ENCODE assay signal across 17 cellular contexts in genomic region chr1:235078480-235078803, GRCh38. TPM values are rescaled to one million over a fixed set of nuclear protein-coding genes. Genes with fewer than 3 reads are reported as not detected.
DNase-seq lines count a peak whose midpoint lies in the region; ATAC-seq, FAIRE-seq and TF ChIP-seq lines count a peak whose summit lies in the region.
"Had no signal": no experiment of that assay in that cellular context is flagged by ENCODE, and none has a peak within 500 bp of the region (broad histone marks: within the 10 kb centered on the region; RNA-seq: fewer than 3 reads in every experiment).

No MANE protein-coding gene starts in this region.

- BruUV-seq in HepG2 (replicated peaks; lab: Mats Ljungman, UMichigan) = no TSS peak

- DNase-seq in HL-60 (ENCODE audit: low read depth in 1 of 2, low spot score in 1 of 2) (no peak), ascending aorta (ENCODE audit: low spot score in 2 of 2) (no peak), HepG2 (ENCODE audit: low spot score) (no peak), stomach (no peak), GM13976 (ENCODE audit: low spot score) (no peak), sigmoid colon (no peak), COLO668 (lab: John Stamatoyannopoulos, UW; ENCODE audit: unreplicated experiment) (no peak)
- DNase-seq: activated CD4-positive, CD25-positive, alpha-beta regulatory T cell treated with anti-CD3 and anti-CD28 coated beads, Interleukin-2, amount 50 U/mL, for 72 hours; activated CD8-positive, alpha-beta memory T cell treated with anti-CD3 and anti-CD28 coated beads, Interleukin-2, amount 10 ng/mL, durations not matched to agents 7 days and 5 days; activated effector memory CD4-positive, alpha-beta T cell treated with Interleukin-2 at 50 U/mL for 16 hours; CD4-positive, alpha-beta memory T cell; occipital lobe; SHP77 treated with DMSO at 0.1 percent for 48 hours had no signal

- no peak for TF ChIP-seq RAD21 in HepG2 (CRISPR knock-in tag; IDR thresholded peaks at IDR 0.05)

- no peak for ATAC-seq in HepG2
- no peak for ATAC-seq in HG02840 (IDR thresholded peaks at IDR 0.05; ENCODE audit: low FRiP score, unreplicated experiment)

- H3K4me3 ChIP-seq in HL-60 (replicated peaks; ENCODE audit: insufficient read depth, low read length) (no peak overlapping the region), ascending aorta (no peak overlapping the region), HepG2 (replicated peaks in 1 of 3; ENCODE audit: insufficient read depth in 1 of 3, low read depth in 2 of 3, low read length in 3 of 3) (no peak overlapping the region), stomach (no peak overlapping the region), sigmoid colon (no peak overlapping the region)
- H3K4me3 ChIP-seq: tibial nerve had no signal

- POLR2A ChIA-PET in HepG2 (lab: Yijun Ruan, JAX) = interaction anchor here (1.1 to 7.8 kb wide), 6 partner anchors 9 to 466 kb away, joined by 3 to 117 read pairs (median 8); no protein-coding TSS in a partner anchor

- H3K27ac ChIP-seq in HL-60 (replicated peaks) = peak overlapping the region; percentile 66
- peak overlapping the region; percentile 89 to 93 for H3K27ac ChIP-seq in ascending aorta
- H3K27ac ChIP-seq in HepG2 (ENCODE audit: extremely low read length, insufficient read depth, low read length) = peak overlapping the region; percentile 47
- peak overlapping the region; percentile 84 to 97 (median 91) for H3K27ac ChIP-seq in stomach
- H3K27ac ChIP-seq in sigmoid colon = peak overlapping the region in 2 of 4 donors; percentile 59 to 85

- in situ Hi-C loops in HepG2 (cut with HindIII; ENCODE audit: extremely low pct_ligation_motif_present, low pct_unique_long_range_greater_than_20kb) (no loop called here), GM13976 (cut with MboI; ENCODE audit: low sequenced_read_pairs, unreplicated experiment) (loop anchor here (10.0 to 25.0 kb wide), 3 partner anchors 64 to 941 kb away; no protein-coding TSS in a partner anchor)

- peak overlapping the region; percentile 0; the same call in 1 of the 2 replicates for H3K9ac ChIP-seq in HepG2 (ENCODE audit: insufficient read depth, low read depth, low read length)
- H3K9ac ChIP-seq: KMS-11 had no signal

- peaks cover 25 to 78% of the 10 kb centered on the region in 2 donors for H3K4me1 ChIP-seq in ascending aorta
- H3K4me1 ChIP-seq in HepG2 (ENCODE audit: insufficient read depth, low read length) = peaks cover 77% of the 10 kb centered on the region
- H3K4me1 ChIP-seq in stomach = peaks cover 51 to 100% (median 72%) of the 10 kb centered on the region in 4 donors
- peaks cover 0 to 49% (median 48%) of the 10 kb centered on the region in 4 donors for H3K4me1 ChIP-seq in sigmoid colon

- intact Hi-C loops in ascending aorta (cut with DNase I) (no loop called here), HepG2 (cut with micrococcal nuclease; ENCODE audit: unreplicated experiment) (no loop called here), stomach (cut with DNase I; ENCODE audit: low total_unique reads) (no loop called here), sigmoid colon (cut with DNase I) (loop anchor here (2.0 to 5.0 kb wide), 3 partner anchors 81 to 354 kb away; no protein-coding TSS in a partner anchor)

- H3K27me3 ChIP-seq in HL-60 (ENCODE audit: insufficient read depth, poor library complexity, severe bottlenecking) (no peaks in the 10 kb centered on the region), ascending aorta (no peaks in the 10 kb centered on the region), HepG2 (ENCODE audit: control insufficient read depth in 1 of 2, insufficient read depth in 2 of 2, low read length in 2 of 2) (no peaks in the 10 kb centered on the region; a peak in 1 of 5 replicates), stomach (no peaks in the 10 kb centered on the region), sigmoid colon (no peaks in the 10 kb centered on the region)
- H3K27me3 ChIP-seq: tibial nerve had no signal

- H3K36me3 ChIP-seq in ascending aorta = no peaks in the 10 kb centered on the region
- H3K36me3 ChIP-seq in HepG2 (replicated peaks in 1 of 2; ENCODE audit: control insufficient read depth in 1 of 2, insufficient read depth in 2 of 2, low read length in 2 of 2) = no peaks in the 10 kb centered on the region
- no peaks in the 10 kb centered on the region for H3K36me3 ChIP-seq in stomach
- H3K36me3 ChIP-seq in sigmoid colon = no peaks in the 10 kb centered on the region
- H3K36me3 ChIP-seq: tibial nerve had no signal

- CTCF ChIA-PET in HepG2 (lab: Yijun Ruan, JAX; ENCODE audit: low intra/inter-chr PET ratio, low total read pairs) = no interaction called here

- FAIRE-seq in HepG2 (lab: Jason Lieb, UNC) = no peak
- FAIRE-seq: endometrium had no signal

- 85% methylated on average over 3 of the region's 3 CpGs for WGBS in HepG2 (ENCODE audit: low lambda C conversion rate)
- 70 to 78% (median 73%) methylated on average over 3 of the region's 3 CpGs for whole genome bisulfite sequencing in stomach, 5 donors
- WGBS in sigmoid colon, 2 donors = 68 to 80% methylated on average over 3 of the region's 3 CpGs

- no peak for TF ChIP-seq POLR2A in HepG2 (IDR thresholded peaks at IDR 0.05; ENCODE audit: insufficient read depth in 1 of 2, low read depth in 2 of 2, low read length in 2 of 2)
- TF ChIP-seq POLR2A in stomach (IDR thresholded peaks at IDR 0.05) = no peak
- no peak for TF ChIP-seq POLR2A in sigmoid colon (IDR thresholded peaks at IDR 0.05)

- H4K20me1 ChIP-seq in HepG2 (ENCODE audit: insufficient read depth, low read length) = no peaks in the 10 kb centered on the region

- H3K4me2 ChIP-seq in HepG2 (ENCODE audit: low read depth, low read length) = no peak overlapping the region

- peaks cover 10% of the 10 kb centered on the region for H3K79me2 ChIP-seq in HepG2 (ENCODE audit: insufficient read depth, low read length)

- H2AFZ ChIP-seq in HepG2 (ENCODE audit: low read length) = no peak overlapping the region

- no peak for TF ChIP-seq EP300 in HepG2 (IDR thresholded peaks at IDR 0.05; ENCODE audit: low read depth in 2 of 2, low read length in 2 of 2)
- no peak for TF ChIP-seq EP300 in HepG2 (CRISPR knock-in tag; IDR thresholded peaks at IDR 0.05; ENCODE audit: borderline replicate concordance)
- TF ChIP-seq EP300 in stomach (IDR thresholded peaks at IDR 0.05) = no peak
- TF ChIP-seq EP300 in sigmoid colon (IDR thresholded peaks at IDR 0.05) = no peak

- H3K9me3 ChIP-seq in ascending aorta (no peaks in the 10 kb centered on the region), HepG2 (ENCODE audit: low read length) (no peaks in the 10 kb centered on the region), stomach (no peaks in the 10 kb centered on the region), sigmoid colon (no peaks in the 10 kb centered on the region)
- H3K9me3 ChIP-seq: tibial nerve had no signal

- TF ChIP-seq CTCF in HL-60 (IDR thresholded peaks at IDR 0.05; ENCODE audit: insufficient read depth, low read length) = no peak
- no peak for TF ChIP-seq CTCF in ascending aorta (IDR thresholded peaks at IDR 0.05)
- TF ChIP-seq CTCF in HepG2 (CRISPR knock-in tag; IDR thresholded peaks at IDR 0.05) = no peak
- TF ChIP-seq CTCF in stomach (IDR thresholded peaks at IDR 0.05) = no peak
- TF ChIP-seq CTCF in GM13976 (IDR thresholded peaks at IDR 0.05; ENCODE audit: borderline replicate concordance, control extremely low read depth, extremely low read depth, insufficient read depth, missing control alignments) = no peak
- TF ChIP-seq CTCF in sigmoid colon (IDR thresholded peaks at IDR 0.05) = no peak

RNA-seq across cellular contexts. Expression of gene TOMM20, which starts 50.2 kb away (rescaled TPM):
- total RNA-seq in ascending aorta (25.3 TPM), HepG2 (2016; rRNA removed; fragmentation: Illumina TruSeq; extraction: Trizol) (138 and 153 TPM in 2 replicates), stomach (100 to 1,000 TPM in 1 of 5 donors, 10 to 100 TPM in 4; 21.4 to 145 (median 51.9) TPM), sigmoid colon (100 to 1,000 TPM in 2 of 4 donors, 10 to 100 TPM in 2; 72.0 to 128 (median 112) TPM)
- total RNA-seq in HepG2 (2016; cell fraction: cytosol; rRNA removed; fragmentation: Illumina TruSeq; extraction: Trizol; ENCODE audit: low read depth) = 69.4 and 87.9 TPM in 2 replicates
- total RNA-seq in HepG2 (2016; cell fraction: insoluble cytoplasmic fraction; rRNA removed; fragmentation: Illumina TruSeq; extraction: Trizol) = 150 and 155 TPM in 2 replicates
- total RNA-seq in HepG2 (2016; cell fraction: membrane; rRNA removed; fragmentation: Illumina TruSeq; extraction: Trizol) = 161 and 181 TPM in 2 replicates
- total RNA-seq in HepG2 (2016; cell fraction: nucleus; rRNA removed; fragmentation: Illumina TruSeq; extraction: Trizol) = 122 and 141 TPM in 2 replicates
- polyA plus RNA-seq in HepG2 (2011; rRNA removed) (298 and 376 TPM in 2 replicates), stomach (100 to 1,000 TPM in 1 of 3 donors, 10 to 100 TPM in 2; 63.4 to 102 (median 72.9) TPM), sigmoid colon (10 to 100 TPM; 49.0 to 79.3 (median 68.5) TPM)
- 138 and 172 TPM in 2 replicates for polyA plus RNA-seq in HepG2 (2011; cell fraction: cytosol; rRNA removed)
- 48.3 and 58.7 TPM in 2 replicates for polyA plus RNA-seq in HepG2 (2011; cell fraction: nucleus; rRNA removed)
- polyA plus RNA-seq in HepG2 (2012) = 275 and 344 TPM in 2 replicates
- polyA plus RNA-seq in HepG2 (2016; cell fraction: cytosol; fragmentation: Illumina TruSeq; extraction: Trizol; ENCODE audit: low read depth) = 107 and 127 TPM in 2 replicates
- polyA plus RNA-seq in HepG2 (2016; cell fraction: insoluble cytoplasmic fraction; fragmentation: Illumina TruSeq; extraction: Trizol; ENCODE audit: low read depth) = 138 and 146 TPM in 2 replicates
- 182 and 204 TPM in 2 replicates for polyA plus RNA-seq in HepG2 (2016; cell fraction: membrane; fragmentation: Illumina TruSeq; extraction: Trizol; ENCODE audit: low read depth)
- polyA plus RNA-seq in HepG2 (2016; cell fraction: nucleus; fragmentation: Illumina TruSeq; extraction: Trizol; ENCODE audit: insufficient read depth, low read depth) = 192 and 196 TPM in 2 replicates
- 29.6 and 82.1 TPM in 2 replicates for polyA minus RNA-seq in HepG2 (2011; rRNA and poly(A)+ RNA removed; ENCODE audit: low replicate concordance)
- polyA minus RNA-seq in HepG2 (2011; cell fraction: cytosol; rRNA and poly(A)+ RNA removed) = 136 and 144 TPM in 2 replicates
- 77.8 and 97.8 TPM in 2 replicates for polyA minus RNA-seq in HepG2 (2011; cell fraction: nucleus; rRNA and poly(A)+ RNA removed)
